8 cellular contexts compared by ENCODE assay signal in genomic region chr1:153260980-153261792, GRCh38. TPM values are rescaled to one million over a fixed set of nuclear protein-coding genes. Genes with fewer than 3 reads are reported as not detected.
A peak's percentile ranks its signal among the peaks of the same experiment; 100 is the strongest.
DNase-seq lines count a peak whose midpoint lies in the region; ATAC-seq and TF ChIP-seq lines count a peak whose summit lies in the region.

No MANE protein-coding gene starts in this region.

- TF ChIP-seq CTCF in foreskin fibroblast (IDR thresholded peaks at IDR 0.05; ENCODE audit: low read depth, low read length) = no peak
- no peak for TF ChIP-seq CTCF in OCI-LY7 (conservative IDR thresholded peaks at IDR 0.05; ENCODE audit: low read length)

- no peaks in the 10 kb centered on the region for H3K9me3 ChIP-seq in OCI-LY7 (ENCODE audit: low read length)

- no TSS peak for BruUV-seq in OCI-LY7 (replicated peaks; lab: Mats Ljungman, UMichigan)

- CTCF ChIA-PET in OCI-LY7 (lab: Charles Lee; ENCODE audit: unreplicated experiment) = no interaction called here

- POLR2A ChIA-PET in OCI-LY7 (lab: Charles Lee) = no interaction called here

- no peak overlapping the region for H3K27ac ChIP-seq in OCI-LY7 (ENCODE audit: low read depth, low read length, poor library complexity, severe bottlenecking)

- H3K4me1 ChIP-seq in OCI-LY7 (ENCODE audit: insufficient read depth, low read length, poor library complexity, severe bottlenecking) = no peaks in the 10 kb centered on the region

- DNase-seq in activated CD8-positive, alpha-beta memory T cell treated with anti-CD3 and anti-CD28 coated beads, Interleukin-2, amount 50 U/mL, for 4 hours = peak; percentile 40
- DNase-seq in activated CD8-positive, alpha-beta memory T cell treated with anti-CD3 and anti-CD28 coated beads for 24 hours = no peak
- DNase-seq in activated T-cell treated with anti-CD3 and anti-CD28 coated beads for 4 hours (peak; percentile 13), foreskin fibroblast (peak; percentile 4 to 35), posterior vena cava (ENCODE audit: low spot score) (peak; percentile 83), SKM-1 treated with dmso at 0.1 percent for 144 hours (lab: John Stamatoyannopoulos, UW; ENCODE audit: unreplicated experiment) (no peak), OCI-LY7 (ENCODE audit: low spot score) (no peak)

- H3K4me2 ChIP-seq in OCI-LY7 (ENCODE audit: low read length) = no peak overlapping the region

- H2AFZ ChIP-seq in OCI-LY7 (ENCODE audit: low read length) = no peak overlapping the region

- ATAC-seq in GM19463 (IDR thresholded peaks at IDR 0.05; ENCODE audit: unreplicated experiment) = no peak

- intact Hi-C loops in posterior vena cava (cut with DNase I) = no loop called here
- intact Hi-C loops in OCI-LY7 (cut with micrococcal nuclease; ENCODE audit: unreplicated experiment) = no loop called here

- H3K4me3 ChIP-seq in foreskin fibroblast (ENCODE audit: low read depth in 1 of 2, low read length in 2 of 2) (peak overlapping the region in 1 of 2 donors; percentile 5), OCI-LY7 (ENCODE audit: low read depth, low read length, poor library complexity, severe bottlenecking) (no peak overlapping the region)

- no peaks in the 10 kb centered on the region for H4K20me1 ChIP-seq in OCI-LY7 (ENCODE audit: insufficient read depth, low read length)

- no peaks in the 10 kb centered on the region for H3K79me2 ChIP-seq in OCI-LY7 (ENCODE audit: insufficient read depth, low read depth, low read length)

- no peaks in the 10 kb centered on the region for H3K36me3 ChIP-seq in OCI-LY7 (ENCODE audit: insufficient read depth, low read length)

- H3K9me2 ChIP-seq in OCI-LY7 (ENCODE audit: insufficient read depth, low read length) = no peaks in the 10 kb centered on the region

RNA-seq across cellular contexts. Expression of gene LORICRIN, which starts 1.7 kb away (rescaled TPM):
- not detected for total RNA-seq in posterior vena cava
- not detected in 2 replicates for total RNA-seq in OCI-LY7 (2014; rRNA removed; shearing (Covaris generic))
- not detected in 2 replicates for total RNA-seq in OCI-LY7 (2022)

RNA-seq across cellular contexts. Expression of gene PRR9, which starts 43.8 kb away (rescaled TPM):
- total RNA-seq in posterior vena cava (not detected), OCI-LY7 (2022) (not detected in 2 replicates)
- total RNA-seq in OCI-LY7 (2014; rRNA removed; shearing (Covaris generic)) = not detected in 2 replicates

RNA-seq across cellular contexts. Expression of gene PGLYRP3, which starts 51.6 kb away (rescaled TPM):
- total RNA-seq in posterior vena cava = not detected
- total RNA-seq in OCI-LY7 (2014; rRNA removed; shearing (Covaris generic)) = not detected in 2 replicates
- not detected in 2 replicates for total RNA-seq in OCI-LY7 (2022)

RNA-seq across cellular contexts. Expression of gene LELP1, which starts 58.0 kb away (rescaled TPM):
- total RNA-seq in posterior vena cava (not detected), OCI-LY7 (2022) (not detected in 2 replicates)
- not detected in 2 replicates for total RNA-seq in OCI-LY7 (2014; rRNA removed; shearing (Covaris generic))

Comparison
In these comparisons a context has a peak if more than half of its experiments do, and no peak if none do; other contexts are left out.
1. DNase-seq: peak in activated CD8-positive, alpha-beta memory T cell treated with anti-CD3 and anti-CD28 coated beads, Interleukin-2, amount 50 U/mL, for 4 hours (single experiment), activated T-cell treated with anti-CD3 and anti-CD28 coated beads for 4 hours (single experiment), foreskin fibroblast (2 of 2) and posterior vena cava (single experiment); none in activated CD8-positive, alpha-beta memory T cell treated with anti-CD3 and anti-CD28 coated beads for 24 hours (single experiment), SKM-1 treated with dmso at 0.1 percent for 144 hours (single experiment) and OCI-LY7 (single experiment).